11 cellular contexts compared by ENCODE assay signal in the genomic region with DNA sequence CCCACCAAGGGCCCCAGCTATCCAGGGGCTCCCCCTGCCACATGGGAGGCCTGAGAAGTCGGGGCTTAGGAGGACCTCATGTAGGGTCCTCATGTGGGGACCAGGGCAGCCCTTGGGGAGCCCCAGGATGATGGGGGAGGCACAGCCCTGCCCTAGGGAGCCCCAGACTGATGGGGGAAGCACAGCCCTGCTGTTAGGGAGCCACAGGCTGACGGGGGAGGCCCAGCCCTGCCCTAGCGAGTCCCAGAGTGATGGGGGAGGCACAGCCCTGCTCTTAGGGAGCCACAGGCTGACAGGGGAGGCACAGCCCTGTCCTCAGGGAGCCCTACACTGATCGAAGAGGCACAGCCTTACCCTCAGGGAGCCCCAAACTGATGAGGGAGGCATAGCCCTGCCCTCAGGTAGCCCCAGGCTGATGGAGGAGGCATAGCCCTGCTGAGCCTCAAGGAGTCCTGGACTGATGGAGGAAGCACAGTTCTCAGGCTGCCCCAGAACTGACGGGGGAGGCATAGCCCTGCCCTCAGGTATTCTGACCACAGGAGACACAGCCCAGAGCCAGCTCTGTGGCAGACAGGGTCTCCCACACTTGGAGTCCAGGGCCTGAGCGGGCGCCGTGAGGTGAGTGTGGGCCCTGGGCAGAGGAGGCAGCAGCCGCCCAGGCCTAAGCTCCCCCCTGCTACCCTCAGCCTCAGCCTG. TPM values are rescaled to one million over a fixed set of nuclear protein-coding genes. Genes with fewer than 3 reads are reported as not detected.
DNase-seq lines count a peak whose midpoint lies in the region; ATAC-seq, FAIRE-seq and TF ChIP-seq lines count a peak whose summit lies in the region.
"Had no signal": no experiment of that assay in that cellular context is flagged by ENCODE, and none has a peak within 500 bp of the region (broad histone marks: within the 10 kb centered on the region; RNA-seq: fewer than 3 reads in every experiment).

No MANE protein-coding gene starts in this region.

- WGBS in HepG2 (ENCODE audit: low lambda C conversion rate), result no CpG with 5 or more reads among the region's 9 CpGs

- H4K20me1 ChIP-seq in HepG2 (ENCODE audit: insufficient read depth, low read length), result no peaks in the 10 kb centered on the region

- H3K36me3 ChIP-seq in SJCRH30, result no peaks in the 10 kb centered on the region
- no peaks in the 10 kb centered on the region for H3K36me3 ChIP-seq in HepG2 (replicated peaks in 1 of 2; ENCODE audit: control insufficient read depth in 1 of 2, insufficient read depth in 2 of 2, low read length in 2 of 2)

- H3K4me2 ChIP-seq in HepG2 (ENCODE audit: low read depth, low read length), result no peak overlapping the region; the same call in 1 of the 2 replicates

- BruUV-seq in HepG2 (replicated peaks; lab: Mats Ljungman, UMichigan), result no TSS peak

- DNase-seq in SJCRH30, result no peak
- DNase-seq in HepG2 (ENCODE audit: low spot score), result no peak
- no peak for DNase-seq in stimulated activated effector memory CD8-positive, alpha-beta T cell treated with anti-CD3 and anti-CD28 coated beads, Interleukin-12 subunit alpha, Interleukin-12 subunit beta, amount 100 ng/mL, for 72 hours (ENCODE audit: low spot score in 2 of 2)
- DNase-seq in ureter (ENCODE audit: low spot score), result no peak
- no peak for DNase-seq in GM03348 (ENCODE audit: low spot score)
- no peak for DNase-seq in AG08395 (ENCODE audit: low spot score)
- DNase-seq: activated CD4-positive, alpha-beta T cell treated with anti-CD3 and anti-CD28 coated beads for 1 hour; NCI-H2029 had no signal

- H3K79me2 ChIP-seq in HepG2 (ENCODE audit: insufficient read depth, low read length), result no peaks in the 10 kb centered on the region

- H3K4me3 ChIP-seq in SJCRH30 (no peak overlapping the region), HepG2 (replicated peaks in 1 of 3; ENCODE audit: insufficient read depth in 1 of 3, low read depth in 2 of 3, low read length in 3 of 3) (no peak overlapping the region)

- CTCF ChIA-PET in HepG2 (lab: Yijun Ruan, JAX; ENCODE audit: low intra/inter-chr PET ratio, low total read pairs), result interaction anchor here (7.1 kb wide), 1 partner anchor 270 kb away, joined by 108 read pairs; no protein-coding TSS in a partner anchor

- H3K4me3 Mint-ChIP-seq in stimulated activated effector memory CD8-positive, alpha-beta T cell treated with anti-CD3 and anti-CD28 coated beads, Interleukin-12 subunit alpha, Interleukin-12 subunit beta, amount 100 ng/mL, for 72 hours, result no peak overlapping the region

- no peak overlapping the region for H2AFZ ChIP-seq in HepG2 (ENCODE audit: low read length)

- in situ Hi-C loops in HepG2 (cut with HindIII; ENCODE audit: extremely low pct_ligation_motif_present, low pct_unique_long_range_greater_than_20kb), result loop anchor here (5.0 kb wide), 1 partner anchor 271 kb away; no protein-coding TSS in a partner anchor

- FAIRE-seq in HepG2 (lab: Jason Lieb, UNC), result no peak
- FAIRE-seq: bronchial epithelial cell, HTR-8/SVneo had no signal

- H3K9me3 Mint-ChIP-seq in stimulated activated effector memory CD8-positive, alpha-beta T cell treated with anti-CD3 and anti-CD28 coated beads, Interleukin-12 subunit alpha, Interleukin-12 subunit beta, amount 100 ng/mL, for 72 hours, result no peaks in the 10 kb centered on the region

- no peak for TF ChIP-seq CTCF in HepG2 (CRISPR knock-in tag; IDR thresholded peaks at IDR 0.05)

- peak; percentile 9 for TF ChIP-seq POLR2A in GM19193 (IDR thresholded peaks at IDR 0.05; ENCODE audit: extremely low read depth, insufficient read depth, insufficient read length)
- no peak for TF ChIP-seq POLR2A in HepG2 (IDR thresholded peaks at IDR 0.05; ENCODE audit: insufficient read depth in 1 of 2, low read depth in 2 of 2, low read length in 2 of 2)

- peaks cover 44% of the 10 kb centered on the region for H3K36me3 Mint-ChIP-seq in stimulated activated effector memory CD8-positive, alpha-beta T cell treated with anti-CD3 and anti-CD28 coated beads, Interleukin-12 subunit alpha, Interleukin-12 subunit beta, amount 100 ng/mL, for 72 hours

- no peak for TF ChIP-seq RAD21 in HepG2 (CRISPR knock-in tag; IDR thresholded peaks at IDR 0.05)

- no peak for TF ChIP-seq EP300 in HepG2 (IDR thresholded peaks at IDR 0.05; ENCODE audit: low read depth in 2 of 2, low read length in 2 of 2)
- no peak for TF ChIP-seq EP300 in HepG2 (CRISPR knock-in tag; IDR thresholded peaks at IDR 0.05; ENCODE audit: borderline replicate concordance)

- 0 out of 2 replicates have a peak overlapping the region, but pooled peaks have one; percentile 4 for H3K27ac ChIP-seq in SJCRH30
- no peak overlapping the region for H3K27ac ChIP-seq in HepG2 (ENCODE audit: extremely low read length, insufficient read depth, low read length)

- POLR2A ChIA-PET in HepG2 (lab: Yijun Ruan, JAX), result no interaction called here

- intact Hi-C loops in HepG2 (cut with micrococcal nuclease; ENCODE audit: unreplicated experiment), result loop anchor here (5.0 kb wide), 1 partner anchor 471 kb away; no protein-coding TSS in a partner anchor

- no peak for ATAC-seq in HepG2
- peak; percentile 5 for ATAC-seq in stimulated activated effector memory CD8-positive, alpha-beta T cell treated with anti-CD3 and anti-CD28 coated beads, Interleukin-12 subunit alpha, Interleukin-12 subunit beta, amount 100 ng/mL, for 72 hours

- H3K9ac ChIP-seq in HepG2 (ENCODE audit: insufficient read depth, low read depth, low read length), result no peak overlapping the region

- H3K4me1 ChIP-seq in SJCRH30, result peaks cover 26% of the 10 kb centered on the region
- H3K4me1 ChIP-seq in HepG2 (ENCODE audit: insufficient read depth, low read length), result peaks cover 32% of the 10 kb centered on the region

- peak overlapping the region; percentile 81 for H3K27ac Mint-ChIP-seq in stimulated activated effector memory CD8-positive, alpha-beta T cell treated with anti-CD3 and anti-CD28 coated beads, Interleukin-12 subunit alpha, Interleukin-12 subunit beta, amount 100 ng/mL, for 72 hours

- peaks cover 25% of the 10 kb centered on the region for H3K4me1 Mint-ChIP-seq in stimulated activated effector memory CD8-positive, alpha-beta T cell treated with anti-CD3 and anti-CD28 coated beads, Interleukin-12 subunit alpha, Interleukin-12 subunit beta, amount 100 ng/mL, for 72 hours

- H3K27me3 ChIP-seq in SJCRH30 (no peaks in the 10 kb centered on the region), HepG2 (ENCODE audit: control insufficient read depth in 1 of 2, insufficient read depth in 2 of 2, low read length in 2 of 2) (peaks cover 6 to 55% of the 10 kb centered on the region in 2 experiments; a peak in 4 of 5 replicates)

- no peaks in the 10 kb centered on the region for H3K9me3 ChIP-seq in SJCRH30 (replicated peaks)
- no peaks in the 10 kb centered on the region for H3K9me3 ChIP-seq in HepG2 (ENCODE audit: low read length)

RNA-seq across cellular contexts. Expression of a gene that starts 10.8 kb away (rescaled TPM):
- 0.02 and 0.05 TPM in 2 replicates for total RNA-seq in SJCRH30 (2014; rRNA removed; shearing (Covaris generic))
- total RNA-seq in HepG2 (2016; rRNA removed; fragmentation: Illumina TruSeq; extraction: Trizol) (not detected in 2 replicates), ureter (not detected)
- total RNA-seq in HepG2 (2016; cell fraction: cytosol; rRNA removed; fragmentation: Illumina TruSeq; extraction: Trizol; ENCODE audit: low read depth), result not detected in 2 replicates
- total RNA-seq in HepG2 (2016; cell fraction: insoluble cytoplasmic fraction; rRNA removed; fragmentation: Illumina TruSeq; extraction: Trizol), result not detected in 2 replicates
- not detected in 2 replicates for total RNA-seq in HepG2 (2016; cell fraction: membrane; rRNA removed; fragmentation: Illumina TruSeq; extraction: Trizol)
- not detected in 2 replicates for total RNA-seq in HepG2 (2016; cell fraction: nucleus; rRNA removed; fragmentation: Illumina TruSeq; extraction: Trizol)
- not detected in 2 replicates for polyA plus RNA-seq in HepG2 (2011; rRNA removed)
- not detected in 2 replicates for polyA plus RNA-seq in HepG2 (2011; cell fraction: cytosol; rRNA removed)
- polyA plus RNA-seq in HepG2 (2011; cell fraction: nucleus; rRNA removed), result not detected in 2 replicates
- polyA plus RNA-seq in HepG2 (2012), result 0.05 TPM in 1 of 2 replicates, not detected in the other
- polyA plus RNA-seq in HepG2 (2016; cell fraction: cytosol; fragmentation: Illumina TruSeq; extraction: Trizol; ENCODE audit: low read depth), result not detected in 2 replicates
- not detected in 2 replicates for polyA plus RNA-seq in HepG2 (2016; cell fraction: insoluble cytoplasmic fraction; fragmentation: Illumina TruSeq; extraction: Trizol; ENCODE audit: low read depth)
- polyA plus RNA-seq in HepG2 (2016; cell fraction: membrane; fragmentation: Illumina TruSeq; extraction: Trizol; ENCODE audit: low read depth), result not detected in 2 replicates
- not detected in 2 replicates for polyA plus RNA-seq in HepG2 (2016; cell fraction: nucleus; fragmentation: Illumina TruSeq; extraction: Trizol; ENCODE audit: insufficient read depth, low read depth)
- not detected in 2 replicates for polyA minus RNA-seq in HepG2 (2011; rRNA and poly(A)+ RNA removed; ENCODE audit: low replicate concordance)
- not detected in 2 replicates for polyA minus RNA-seq in HepG2 (2011; cell fraction: cytosol; rRNA and poly(A)+ RNA removed)
- not detected in 2 replicates for polyA minus RNA-seq in HepG2 (2011; cell fraction: nucleus; rRNA and poly(A)+ RNA removed)
- total RNA-seq: bronchial epithelial cell had no signal

RNA-seq across cellular contexts. Expression of a gene that starts 28.0 kb away (rescaled TPM):
- total RNA-seq in SJCRH30 (2014; rRNA removed; shearing (Covaris generic)), result 15.0 and 15.4 TPM in 2 replicates
- total RNA-seq in HepG2 (2016; rRNA removed; fragmentation: Illumina TruSeq; extraction: Trizol), result 0.29 and 1.00 TPM in 2 replicates
- total RNA-seq in HepG2 (2016; cell fraction: cytosol; rRNA removed; fragmentation: Illumina TruSeq; extraction: Trizol; ENCODE audit: low read depth), result 0.35 and 2.3 TPM in 2 replicates
- 0.65 and 1.00 TPM in 2 replicates for total RNA-seq in HepG2 (2016; cell fraction: insoluble cytoplasmic fraction; rRNA removed; fragmentation: Illumina TruSeq; extraction: Trizol)
- total RNA-seq in HepG2 (2016; cell fraction: membrane; rRNA removed; fragmentation: Illumina TruSeq; extraction: Trizol), result 1.00 and 1.5 TPM in 2 replicates
- total RNA-seq in HepG2 (2016; cell fraction: nucleus; rRNA removed; fragmentation: Illumina TruSeq; extraction: Trizol), result not detected in 2 replicates
- polyA plus RNA-seq in HepG2 (2011; rRNA removed), result 0.59 and 1.5 TPM in 2 replicates
- polyA plus RNA-seq in HepG2 (2011; cell fraction: cytosol; rRNA removed), result 0.87 and 0.93 TPM in 2 replicates
- polyA plus RNA-seq in HepG2 (2011; cell fraction: nucleus; rRNA removed), result 1.4 and 10.9 TPM in 2 replicates
- 0.93 and 1.1 TPM in 2 replicates for polyA plus RNA-seq in HepG2 (2012)
- polyA plus RNA-seq in HepG2 (2016; cell fraction: cytosol; fragmentation: Illumina TruSeq; extraction: Trizol; ENCODE audit: low read depth), result 0.59 and 1.5 TPM in 2 replicates
- 0.38 and 0.45 TPM in 2 replicates for polyA plus RNA-seq in HepG2 (2016; cell fraction: insoluble cytoplasmic fraction; fragmentation: Illumina TruSeq; extraction: Trizol; ENCODE audit: low read depth)
- 0.73 and 1.2 TPM in 2 replicates for polyA plus RNA-seq in HepG2 (2016; cell fraction: membrane; fragmentation: Illumina TruSeq; extraction: Trizol; ENCODE audit: low read depth)
- 0.79 and 0.90 TPM in 2 replicates for polyA plus RNA-seq in HepG2 (2016; cell fraction: nucleus; fragmentation: Illumina TruSeq; extraction: Trizol; ENCODE audit: insufficient read depth, low read depth)
- polyA minus RNA-seq in HepG2 (2011; rRNA and poly(A)+ RNA removed; ENCODE audit: low replicate concordance), result 0.28 and 0.60 TPM in 2 replicates
- polyA minus RNA-seq in HepG2 (2011; cell fraction: cytosol; rRNA and poly(A)+ RNA removed), result 0.59 and 0.70 TPM in 2 replicates
- not detected in 2 replicates for polyA minus RNA-seq in HepG2 (2011; cell fraction: nucleus; rRNA and poly(A)+ RNA removed)
- 47.4 TPM for total RNA-seq in ureter

RNA-seq across cellular contexts. Expression of a gene that starts 38.6 kb away (rescaled TPM):
- total RNA-seq in SJCRH30 (2014; rRNA removed; shearing (Covaris generic)), result 2.2 and 2.3 TPM in 2 replicates
- total RNA-seq in HepG2 (2016; rRNA removed; fragmentation: Illumina TruSeq; extraction: Trizol), result not detected in 2 replicates
- not detected in 2 replicates for total RNA-seq in HepG2 (2016; cell fraction: cytosol; rRNA removed; fragmentation: Illumina TruSeq; extraction: Trizol; ENCODE audit: low read depth)
- total RNA-seq in HepG2 (2016; cell fraction: insoluble cytoplasmic fraction; rRNA removed; fragmentation: Illumina TruSeq; extraction: Trizol), result not detected in 2 replicates
- total RNA-seq in HepG2 (2016; cell fraction: membrane; rRNA removed; fragmentation: Illumina TruSeq; extraction: Trizol), result not detected in 2 replicates
- not detected in 2 replicates for total RNA-seq in HepG2 (2016; cell fraction: nucleus; rRNA removed; fragmentation: Illumina TruSeq; extraction: Trizol)
- not detected in 2 replicates for polyA plus RNA-seq in HepG2 (2011; rRNA removed)
- not detected in 2 replicates for polyA plus RNA-seq in HepG2 (2011; cell fraction: cytosol; rRNA removed)
- polyA plus RNA-seq in HepG2 (2011; cell fraction: nucleus; rRNA removed), result not detected in 2 replicates
- polyA plus RNA-seq in HepG2 (2012), result not detected in 2 replicates
- polyA plus RNA-seq in HepG2 (2016; cell fraction: cytosol; fragmentation: Illumina TruSeq; extraction: Trizol; ENCODE audit: low read depth), result not detected in 2 replicates
- polyA plus RNA-seq in HepG2 (2016; cell fraction: insoluble cytoplasmic fraction; fragmentation: Illumina TruSeq; extraction: Trizol; ENCODE audit: low read depth), result not detected in 2 replicates
- not detected in 2 replicates for polyA plus RNA-seq in HepG2 (2016; cell fraction: membrane; fragmentation: Illumina TruSeq; extraction: Trizol; ENCODE audit: low read depth)
- not detected in 2 replicates for polyA plus RNA-seq in HepG2 (2016; cell fraction: nucleus; fragmentation: Illumina TruSeq; extraction: Trizol; ENCODE audit: insufficient read depth, low read depth)
- polyA minus RNA-seq in HepG2 (2011; rRNA and poly(A)+ RNA removed; ENCODE audit: low replicate concordance), result not detected in 2 replicates
- not detected in 2 replicates for polyA minus RNA-seq in HepG2 (2011; cell fraction: cytosol; rRNA and poly(A)+ RNA removed)
- not detected in 2 replicates for polyA minus RNA-seq in HepG2 (2011; cell fraction: nucleus; rRNA and poly(A)+ RNA removed)
- total RNA-seq in ureter, result 57.7 TPM
- total RNA-seq: bronchial epithelial cell had no signal

RNA-seq across cellular contexts. Expression of a gene that starts 42.1 kb away (rescaled TPM):
- 20.2 and 20.5 TPM in 2 replicates for total RNA-seq in SJCRH30 (2014; rRNA removed; shearing (Covaris generic))
- 7.2 and 8.5 TPM in 2 replicates for total RNA-seq in HepG2 (2016; rRNA removed; fragmentation: Illumina TruSeq; extraction: Trizol)
- total RNA-seq in HepG2 (2016; cell fraction: cytosol; rRNA removed; fragmentation: Illumina TruSeq; extraction: Trizol; ENCODE audit: low read depth), result 4.6 and 5.0 TPM in 2 replicates
- total RNA-seq in HepG2 (2016; cell fraction: insoluble cytoplasmic fraction; rRNA removed; fragmentation: Illumina TruSeq; extraction: Trizol), result 6.9 and 7.7 TPM in 2 replicates
- 5.9 and 6.3 TPM in 2 replicates for total RNA-seq in HepG2 (2016; cell fraction: membrane; rRNA removed; fragmentation: Illumina TruSeq; extraction: Trizol)
- 2.2 and 3.4 TPM in 2 replicates for total RNA-seq in HepG2 (2016; cell fraction: nucleus; rRNA removed; fragmentation: Illumina TruSeq; extraction: Trizol)
- 12.0 and 21.2 TPM in 2 replicates for polyA plus RNA-seq in HepG2 (2011; rRNA removed)
- 19.5 and 30.5 TPM in 2 replicates for polyA plus RNA-seq in HepG2 (2011; cell fraction: cytosol; rRNA removed)
- polyA plus RNA-seq in HepG2 (2011; cell fraction: nucleus; rRNA removed), result 47.5 and 50.6 TPM in 2 replicates
- 52.9 and 67.0 TPM in 2 replicates for polyA plus RNA-seq in HepG2 (2012)
- 7.5 and 8.0 TPM in 2 replicates for polyA plus RNA-seq in HepG2 (2016; cell fraction: cytosol; fragmentation: Illumina TruSeq; extraction: Trizol; ENCODE audit: low read depth)
- polyA plus RNA-seq in HepG2 (2016; cell fraction: insoluble cytoplasmic fraction; fragmentation: Illumina TruSeq; extraction: Trizol; ENCODE audit: low read depth), result 6.6 and 8.3 TPM in 2 replicates
- polyA plus RNA-seq in HepG2 (2016; cell fraction: membrane; fragmentation: Illumina TruSeq; extraction: Trizol; ENCODE audit: low read depth), result 4.0 and 6.2 TPM in 2 replicates
- polyA plus RNA-seq in HepG2 (2016; cell fraction: nucleus; fragmentation: Illumina TruSeq; extraction: Trizol; ENCODE audit: insufficient read depth, low read depth), result 5.3 and 9.8 TPM in 2 replicates
- 2.8 TPM in 1 of 2 replicates, not detected in the other for polyA minus RNA-seq in HepG2 (2011; rRNA and poly(A)+ RNA removed; ENCODE audit: low replicate concordance)
- 3.9 and 4.6 TPM in 2 replicates for polyA minus RNA-seq in HepG2 (2011; cell fraction: cytosol; rRNA and poly(A)+ RNA removed)
- 2.6 and 3.2 TPM in 2 replicates for polyA minus RNA-seq in HepG2 (2011; cell fraction: nucleus; rRNA and poly(A)+ RNA removed)
- total RNA-seq in ureter, result 45.0 TPM

RNA-seq across cellular contexts. Expression of a gene that starts 46.1 kb away (rescaled TPM):
- 1.7 and 2.7 TPM in 2 replicates for total RNA-seq in SJCRH30 (2014; rRNA removed; shearing (Covaris generic))
- total RNA-seq in HepG2 (2016; rRNA removed; fragmentation: Illumina TruSeq; extraction: Trizol), result 0.60 TPM in 1 of 2 replicates, not detected in the other
- total RNA-seq in HepG2 (2016; cell fraction: cytosol; rRNA removed; fragmentation: Illumina TruSeq; extraction: Trizol; ENCODE audit: low read depth), result not detected in 2 replicates
- total RNA-seq in HepG2 (2016; cell fraction: insoluble cytoplasmic fraction; rRNA removed; fragmentation: Illumina TruSeq; extraction: Trizol), result 0.19 TPM in 1 of 2 replicates, not detected in the other
- total RNA-seq in HepG2 (2016; cell fraction: membrane; rRNA removed; fragmentation: Illumina TruSeq; extraction: Trizol), result 0.12 and 0.24 TPM in 2 replicates
- 0.38 and 1.4 TPM in 2 replicates for total RNA-seq in HepG2 (2016; cell fraction: nucleus; rRNA removed; fragmentation: Illumina TruSeq; extraction: Trizol)
- 2.1 and 2.3 TPM in 2 replicates for polyA plus RNA-seq in HepG2 (2011; rRNA removed)
- polyA plus RNA-seq in HepG2 (2011; cell fraction: cytosol; rRNA removed), result 0.23 and 0.67 TPM in 2 replicates
- polyA plus RNA-seq in HepG2 (2011; cell fraction: nucleus; rRNA removed), result 64.9 and 87.5 TPM in 2 replicates
- polyA plus RNA-seq in HepG2 (2012), result 0.56 and 1.3 TPM in 2 replicates
- not detected in 2 replicates for polyA plus RNA-seq in HepG2 (2016; cell fraction: cytosol; fragmentation: Illumina TruSeq; extraction: Trizol; ENCODE audit: low read depth)
- polyA plus RNA-seq in HepG2 (2016; cell fraction: insoluble cytoplasmic fraction; fragmentation: Illumina TruSeq; extraction: Trizol; ENCODE audit: low read depth), result not detected in 2 replicates
- polyA plus RNA-seq in HepG2 (2016; cell fraction: membrane; fragmentation: Illumina TruSeq; extraction: Trizol; ENCODE audit: low read depth), result not detected in 2 replicates
- 1.7 and 2.2 TPM in 2 replicates for polyA plus RNA-seq in HepG2 (2016; cell fraction: nucleus; fragmentation: Illumina TruSeq; extraction: Trizol; ENCODE audit: insufficient read depth, low read depth)
- polyA minus RNA-seq in HepG2 (2011; rRNA and poly(A)+ RNA removed; ENCODE audit: low replicate concordance), result 0.28 TPM in 1 of 2 replicates, not detected in the other
- 0.62 TPM in 1 of 2 replicates, not detected in the other for polyA minus RNA-seq in HepG2 (2011; cell fraction: cytosol; rRNA and poly(A)+ RNA removed)
- polyA minus RNA-seq in HepG2 (2011; cell fraction: nucleus; rRNA and poly(A)+ RNA removed), result 2.9 and 3.7 TPM in 2 replicates
- 159 TPM for total RNA-seq in ureter

Comparison
In these comparisons a context has a peak if more than half of its experiments do, and no peak if none do; other contexts are left out.
1. RNA of a gene that starts 38.6 kb away (total RNA-seq): 57.7 TPM in ureter (single experiment); 2.2 to 2.3 TPM in SJCRH30 and not detected in HepG2; every median in the first group is over 10 times any median in the second.